ENCODE assay signal across 16 cellular contexts in genomic region chr5:65749221-65749844, GRCh38. TPM values are rescaled to one million over a fixed set of nuclear protein-coding genes. Genes with fewer than 3 reads are reported as not detected.
A peak's percentile ranks its signal among the peaks of the same experiment; 100 is the strongest.
DNase-seq lines count a peak whose midpoint lies in the region; ATAC-seq, FAIRE-seq and TF ChIP-seq lines count a peak whose summit lies in the region.
"Had no signal": no experiment of that assay in that cellular context is flagged by ENCODE, and none has a peak within 500 bp of the region (broad histone marks: within the 10 kb centered on the region; RNA-seq: fewer than 3 reads in every experiment).

No MANE protein-coding gene starts in this region.

- H3K79me2 ChIP-seq in HepG2 (ENCODE audit: insufficient read depth, low read length) = peaks cover 29% of the 10 kb centered on the region
- H3K79me2 ChIP-seq in neural progenitor cell (ENCODE audit: low read depth) = peaks cover 98% of the 10 kb centered on the region

- H3K9me3 Mint-ChIP-seq in activated CD4-positive, alpha-beta T cell treated with anti-CD3 and anti-CD28 coated beads, Interleukin-2, amount 10 ng/mL, durations not matched to agents 24 days and 14 days = no peaks in the 10 kb centered on the region
- no peaks in the 10 kb centered on the region for H3K9me3 Mint-ChIP-seq in activated CD4-positive, alpha-beta T cell treated with anti-CD3 and anti-CD28 coated beads for 36 hours (ENCODE audit: low read depth)
- H3K9me3 Mint-ChIP-seq in neural progenitor cell (peaks cover 10% of the 10 kb centered on the region), mesothelial cell of epicardium (peaks cover 10% of the 10 kb centered on the region)
- H3K9me3 Mint-ChIP-seq: CD4-positive, alpha-beta memory T cell had no signal

- H3K27ac ChIP-seq in HepG2 (ENCODE audit: extremely low read length, insufficient read depth, low read length) = peak overlapping the region; percentile 39
- H3K27ac ChIP-seq in neural progenitor cell = no peak overlapping the region
- H3K27ac ChIP-seq: 22Rv1, BLaER1 had no signal

- no peaks in the 10 kb centered on the region for H3K4me1 Mint-ChIP-seq in activated CD4-positive, alpha-beta T cell treated with anti-CD3 and anti-CD28 coated beads, Interleukin-2, amount 10 ng/mL, durations not matched to agents 24 days and 14 days
- no peaks in the 10 kb centered on the region for H3K4me1 Mint-ChIP-seq in activated CD4-positive, alpha-beta T cell treated with anti-CD3 and anti-CD28 coated beads for 36 hours
- H3K4me1 Mint-ChIP-seq in neural progenitor cell (no peaks in the 10 kb centered on the region), mesothelial cell of epicardium (peaks cover 9% of the 10 kb centered on the region)
- H3K4me1 Mint-ChIP-seq: CD14-positive monocyte; CD4-positive, alpha-beta memory T cell had no signal

- DNase-seq in activated CD4-positive, alpha-beta T cell treated with anti-CD3 and anti-CD28 coated beads, Interleukin-2, amount 10 ng/mL, durations not matched to agents 24 days and 14 days = peak; percentile 37
- no peak for DNase-seq in activated CD4-positive, alpha-beta T cell treated with anti-CD3 and anti-CD28 coated beads for 36 hours
- DNase-seq in HepG2 (ENCODE audit: low spot score) = no peak
- DNase-seq in neural progenitor cell (ENCODE audit: low spot score) = no peak
- no peak for DNase-seq in DMS153 treated with DMSO at 0.1 percent for 48 hours (lab: John Stamatoyannopoulos, UW; ENCODE audit: unreplicated experiment)
- no peak for DNase-seq in mesothelial cell of epicardium (ENCODE audit: low spot score in 2 of 2, unreplicated experiment in 2 of 2)
- DNase-seq: CD4-positive, alpha-beta memory T cell; DMS153; DMS79 treated with DMSO at 0.1 percent for 48 hours; GF-D8 had no signal

- H3K27me3 Mint-ChIP-seq in activated CD4-positive, alpha-beta T cell treated with anti-CD3 and anti-CD28 coated beads, Interleukin-2, amount 10 ng/mL, durations not matched to agents 24 days and 14 days = no peaks in the 10 kb centered on the region
- no peaks in the 10 kb centered on the region for H3K27me3 Mint-ChIP-seq in activated CD4-positive, alpha-beta T cell treated with anti-CD3 and anti-CD28 coated beads for 36 hours
- H3K27me3 Mint-ChIP-seq in neural progenitor cell (ENCODE audit: insufficient read depth, low read depth) (no peaks in the 10 kb centered on the region), mesothelial cell of epicardium (ENCODE audit: low read depth) (no peaks in the 10 kb centered on the region)
- H3K27me3 Mint-ChIP-seq: CD4-positive, alpha-beta memory T cell had no signal

- FAIRE-seq in HepG2 (lab: Jason Lieb, UNC) = peak; percentile 43
- FAIRE-seq: H1 had no signal

- H3F3A ChIP-seq in neural progenitor cell (ENCODE audit: low read depth) = no peaks in the 10 kb centered on the region

- 0 out of 6 replicates have a peak overlapping the region, but pooled peaks of 1 of the 3 experiments have one; percentile 12 for H3K4me3 ChIP-seq in HepG2 (replicated peaks in 1 of 3; ENCODE audit: insufficient read depth in 1 of 3, low read depth in 2 of 3, low read length in 3 of 3)
- no peak overlapping the region for H3K4me3 ChIP-seq in neural progenitor cell
- H3K4me3 ChIP-seq: BLaER1, HAP-1 had no signal

- ATAC-seq in activated CD4-positive, alpha-beta T cell treated with anti-CD3 and anti-CD28 coated beads for 36 hours = no peak
- ATAC-seq in HepG2 (peak; percentile 80), HG02588 (IDR thresholded peaks at IDR 0.05; ENCODE audit: unreplicated experiment) (no peak)

- no peak overlapping the region for H3K9ac ChIP-seq in HepG2 (ENCODE audit: insufficient read depth, low read depth, low read length)
- H3K9ac ChIP-seq in neural progenitor cell = no peak overlapping the region
- H3K9ac ChIP-seq: BLaER1 had no signal

- H3K27ac Mint-ChIP-seq in activated CD4-positive, alpha-beta T cell treated with anti-CD3 and anti-CD28 coated beads, Interleukin-2, amount 10 ng/mL, durations not matched to agents 24 days and 14 days = no peak overlapping the region
- no peak overlapping the region for H3K27ac Mint-ChIP-seq in activated CD4-positive, alpha-beta T cell treated with anti-CD3 and anti-CD28 coated beads for 36 hours
- H3K27ac Mint-ChIP-seq in neural progenitor cell (peak overlapping the region; percentile 3), mesothelial cell of epicardium (no peak overlapping the region)
- H3K27ac Mint-ChIP-seq: CD4-positive, alpha-beta memory T cell had no signal

- H3K36me3 ChIP-seq in HepG2 (replicated peaks in 1 of 2; ENCODE audit: control insufficient read depth in 1 of 2, insufficient read depth in 2 of 2, low read length in 2 of 2) (no peaks in the 10 kb centered on the region), neural progenitor cell (no peaks in the 10 kb centered on the region)
- H3K36me3 ChIP-seq: HAP-1 had no signal

- H2AFZ ChIP-seq in HepG2 (ENCODE audit: low read length) = no peak overlapping the region
- H2AFZ ChIP-seq in neural progenitor cell (replicated peaks) = no peak overlapping the region

- peaks cover 2% of the 10 kb centered on the region for H3K36me3 Mint-ChIP-seq in activated CD4-positive, alpha-beta T cell treated with anti-CD3 and anti-CD28 coated beads, Interleukin-2, amount 10 ng/mL, durations not matched to agents 24 days and 14 days (ENCODE audit: low read depth)
- H3K36me3 Mint-ChIP-seq in activated CD4-positive, alpha-beta T cell treated with anti-CD3 and anti-CD28 coated beads for 36 hours (ENCODE audit: low read depth) = peaks cover 5% of the 10 kb centered on the region
- H3K36me3 Mint-ChIP-seq in neural progenitor cell = peaks cover 12% of the 10 kb centered on the region
- H3K36me3 Mint-ChIP-seq in mesothelial cell of epicardium = peaks cover 15% of the 10 kb centered on the region
- H3K36me3 Mint-ChIP-seq: CD4-positive, alpha-beta memory T cell had no signal

- TF ChIP-seq CTCF in HepG2 (CRISPR knock-in tag; IDR thresholded peaks at IDR 0.05) (no peak), neural progenitor cell (IDR thresholded peaks at IDR 0.05) (no peak), mesothelial cell of epicardium (IDR thresholded peaks at IDR 0.05; ENCODE audit: unreplicated experiment) (no peak)

- no peak for TF ChIP-seq EP300 in HepG2 (IDR thresholded peaks at IDR 0.05; ENCODE audit: low read depth in 2 of 2, low read length in 2 of 2)
- no peak for TF ChIP-seq EP300 in HepG2 (CRISPR knock-in tag; IDR thresholded peaks at IDR 0.05; ENCODE audit: borderline replicate concordance)

- no peak overlapping the region for H3K4me3 Mint-ChIP-seq in activated CD4-positive, alpha-beta T cell treated with anti-CD3 and anti-CD28 coated beads, Interleukin-2, amount 10 ng/mL, durations not matched to agents 24 days and 14 days
- H3K4me3 Mint-ChIP-seq in activated CD4-positive, alpha-beta T cell treated with anti-CD3 and anti-CD28 coated beads for 36 hours = no peak overlapping the region
- H3K4me3 Mint-ChIP-seq in neural progenitor cell = no peak overlapping the region
- no peak overlapping the region for H3K4me3 Mint-ChIP-seq in mesothelial cell of epicardium
- H3K4me3 Mint-ChIP-seq: CD14-positive monocyte; CD4-positive, alpha-beta memory T cell had no signal

- H3K27me3 ChIP-seq in HepG2 (ENCODE audit: control insufficient read depth in 1 of 2, insufficient read depth in 2 of 2, low read length in 2 of 2) (no peaks in the 10 kb centered on the region), neural progenitor cell (no peaks in the 10 kb centered on the region)
- H3K27me3 ChIP-seq: BLaER1 had no signal

- H4K20me1 ChIP-seq in HepG2 (ENCODE audit: insufficient read depth, low read length) (no peaks in the 10 kb centered on the region; the same call in 1 of the 2 replicates), neural progenitor cell (ENCODE audit: low read depth) (peaks cover 16% of the 10 kb centered on the region)

- POLR2A ChIA-PET in activated CD4-positive, alpha-beta T cell treated with anti-CD3 and anti-CD28 coated beads for 36 hours (lab: Charles Lee) = no interaction called here
- POLR2A ChIA-PET in HepG2 (lab: Yijun Ruan, JAX) = no interaction called here

- intact Hi-C loops in activated CD4-positive, alpha-beta T cell treated with anti-CD3 and anti-CD28 coated beads, Interleukin-2, amount 10 ng/mL, durations not matched to agents 24 days and 14 days (cut with micrococcal nuclease) = no loop called here
- intact Hi-C loops in activated CD4-positive, alpha-beta T cell treated with anti-CD3 and anti-CD28 coated beads for 36 hours (cut with DNase I, micrococcal nuclease) = no loop called here
- intact Hi-C loops in HepG2 (cut with micrococcal nuclease; ENCODE audit: unreplicated experiment) = no loop called here

- no peaks in the 10 kb centered on the region for H3K9me3 ChIP-seq in HepG2 (ENCODE audit: low read length)
- no peaks in the 10 kb centered on the region for H3K9me3 ChIP-seq in neural progenitor cell (ENCODE audit: low read depth)
- H3K9me3 ChIP-seq: HAP-1 had no signal

- no peak for TF ChIP-seq POLR2A in HepG2 (IDR thresholded peaks at IDR 0.05; ENCODE audit: insufficient read depth in 1 of 2, low read depth in 2 of 2, low read length in 2 of 2)

- H3K4me1 ChIP-seq in HepG2 (ENCODE audit: insufficient read depth, low read length) = peaks cover 45% of the 10 kb centered on the region
- H3K4me1 ChIP-seq in neural progenitor cell = no peaks in the 10 kb centered on the region
- H3K4me1 ChIP-seq: BLaER1 had no signal

- H3K4me2 ChIP-seq in HepG2 (ENCODE audit: low read depth, low read length) = peak overlapping the region; percentile 42
- H3K4me2 ChIP-seq in neural progenitor cell = no peak overlapping the region
- H3K4me2 ChIP-seq: BLaER1 had no signal

- CTCF ChIA-PET in activated CD4-positive, alpha-beta T cell treated with anti-CD3 and anti-CD28 coated beads for 36 hours (lab: Charles Lee) = no interaction called here
- CTCF ChIA-PET in HepG2 (lab: Yijun Ruan, JAX; ENCODE audit: low intra/inter-chr PET ratio, low total read pairs) = no interaction called here

- no TSS peak for BruUV-seq in HepG2 (replicated peaks; lab: Mats Ljungman, UMichigan)

- 4% methylated on average over 1 of the region's 1 CpG for WGBS in HepG2 (ENCODE audit: low lambda C conversion rate)

- in situ Hi-C loops in HepG2 (cut with HindIII; ENCODE audit: extremely low pct_ligation_motif_present, low pct_unique_long_range_greater_than_20kb) = no loop called here

- TF ChIP-seq RAD21 in HepG2 (CRISPR knock-in tag; IDR thresholded peaks at IDR 0.05) = no peak

RNA-seq across cellular contexts. Expression of gene NLN, which starts 27.3 kb away (rescaled TPM):
- 28.0 and 30.7 TPM in 2 replicates for total RNA-seq in activated CD4-positive, alpha-beta T cell treated with anti-CD3 and anti-CD28 coated beads, Interleukin-2, amount 10 ng/mL, durations not matched to agents 24 days and 14 days
- 10 to 100 TPM; 30.9 to 33.8 TPM for total RNA-seq in activated CD4-positive, alpha-beta T cell treated with anti-CD3 and anti-CD28 coated beads for 36 hours
- total RNA-seq in HepG2 (2016; rRNA removed; fragmentation: Illumina TruSeq; extraction: Trizol) (36.7 and 62.9 TPM in 2 replicates), neural progenitor cell (ENCODE audit: low replicate concordance) (78.6 and 94.3 TPM in 2 replicates), mesothelial cell of epicardium (42.5 to 43.4 TPM (median 42.8 TPM) in 3 replicates)
- 10.4 and 10.8 TPM in 2 replicates for total RNA-seq in HepG2 (2016; cell fraction: cytosol; rRNA removed; fragmentation: Illumina TruSeq; extraction: Trizol; ENCODE audit: low read depth)
- 36.0 and 61.2 TPM in 2 replicates for total RNA-seq in HepG2 (2016; cell fraction: insoluble cytoplasmic fraction; rRNA removed; fragmentation: Illumina TruSeq; extraction: Trizol)
- 22.8 and 25.1 TPM in 2 replicates for total RNA-seq in HepG2 (2016; cell fraction: membrane; rRNA removed; fragmentation: Illumina TruSeq; extraction: Trizol)
- total RNA-seq in HepG2 (2016; cell fraction: nucleus; rRNA removed; fragmentation: Illumina TruSeq; extraction: Trizol) = 21.0 TPM in 2 replicates
- polyA plus RNA-seq in HepG2 (2011; rRNA removed) = 10.5 and 11.9 TPM in 2 replicates
- polyA plus RNA-seq in HepG2 (2011; cell fraction: cytosol; rRNA removed) = 10.6 and 14.3 TPM in 2 replicates
- polyA plus RNA-seq in HepG2 (2011; cell fraction: nucleus; rRNA removed) = 3.8 and 4.8 TPM in 2 replicates
- polyA plus RNA-seq in HepG2 (2012) = 19.4 and 26.2 TPM in 2 replicates
- polyA plus RNA-seq in HepG2 (2016; cell fraction: cytosol; fragmentation: Illumina TruSeq; extraction: Trizol; ENCODE audit: low read depth) = 4.4 TPM in 2 replicates
- polyA plus RNA-seq in HepG2 (2016; cell fraction: insoluble cytoplasmic fraction; fragmentation: Illumina TruSeq; extraction: Trizol; ENCODE audit: low read depth) = 47.9 and 54.1 TPM in 2 replicates
- 9.7 and 11.0 TPM in 2 replicates for polyA plus RNA-seq in HepG2 (2016; cell fraction: membrane; fragmentation: Illumina TruSeq; extraction: Trizol; ENCODE audit: low read depth)
- polyA plus RNA-seq in HepG2 (2016; cell fraction: nucleus; fragmentation: Illumina TruSeq; extraction: Trizol; ENCODE audit: insufficient read depth, low read depth) = 15.5 and 19.2 TPM in 2 replicates
- polyA minus RNA-seq in HepG2 (2011; rRNA and poly(A)+ RNA removed; ENCODE audit: low replicate concordance) = 32.5 and 40.0 TPM in 2 replicates
- 16.7 and 17.7 TPM in 2 replicates for polyA minus RNA-seq in HepG2 (2011; cell fraction: cytosol; rRNA and poly(A)+ RNA removed)
- 22.9 and 28.3 TPM in 2 replicates for polyA minus RNA-seq in HepG2 (2011; cell fraction: nucleus; rRNA and poly(A)+ RNA removed)

RNA-seq across cellular contexts. Expression of gene SGTB, which starts 27.4 kb away (rescaled TPM):
- total RNA-seq in activated CD4-positive, alpha-beta T cell treated with anti-CD3 and anti-CD28 coated beads, Interleukin-2, amount 10 ng/mL, durations not matched to agents 24 days and 14 days = 10.0 and 10.3 TPM in 2 replicates
- total RNA-seq in activated CD4-positive, alpha-beta T cell treated with anti-CD3 and anti-CD28 coated beads for 36 hours = 10 to 100 TPM; 18.0 TPM
- total RNA-seq in HepG2 (2016; rRNA removed; fragmentation: Illumina TruSeq; extraction: Trizol) = 11.2 and 13.9 TPM in 2 replicates
- 1.2 and 2.0 TPM in 2 replicates for total RNA-seq in HepG2 (2016; cell fraction: cytosol; rRNA removed; fragmentation: Illumina TruSeq; extraction: Trizol; ENCODE audit: low read depth)
- 10.8 and 14.4 TPM in 2 replicates for total RNA-seq in HepG2 (2016; cell fraction: insoluble cytoplasmic fraction; rRNA removed; fragmentation: Illumina TruSeq; extraction: Trizol)
- total RNA-seq in HepG2 (2016; cell fraction: membrane; rRNA removed; fragmentation: Illumina TruSeq; extraction: Trizol) = 4.7 and 6.4 TPM in 2 replicates
- total RNA-seq in HepG2 (2016; cell fraction: nucleus; rRNA removed; fragmentation: Illumina TruSeq; extraction: Trizol) = 5.5 and 8.0 TPM in 2 replicates
- 3.3 and 5.2 TPM in 2 replicates for polyA plus RNA-seq in HepG2 (2011; rRNA removed)
- polyA plus RNA-seq in HepG2 (2011; cell fraction: cytosol; rRNA removed) = 2.0 and 2.7 TPM in 2 replicates
- 2.8 and 3.1 TPM in 2 replicates for polyA plus RNA-seq in HepG2 (2011; cell fraction: nucleus; rRNA removed)
- 8.1 and 9.0 TPM in 2 replicates for polyA plus RNA-seq in HepG2 (2012)
- 2.0 and 2.4 TPM in 2 replicates for polyA plus RNA-seq in HepG2 (2016; cell fraction: cytosol; fragmentation: Illumina TruSeq; extraction: Trizol; ENCODE audit: low read depth)
- 11.6 and 13.5 TPM in 2 replicates for polyA plus RNA-seq in HepG2 (2016; cell fraction: insoluble cytoplasmic fraction; fragmentation: Illumina TruSeq; extraction: Trizol; ENCODE audit: low read depth)
- polyA plus RNA-seq in HepG2 (2016; cell fraction: membrane; fragmentation: Illumina TruSeq; extraction: Trizol; ENCODE audit: low read depth) = 2.3 and 3.1 TPM in 2 replicates
- polyA plus RNA-seq in HepG2 (2016; cell fraction: nucleus; fragmentation: Illumina TruSeq; extraction: Trizol; ENCODE audit: insufficient read depth, low read depth) = 7.4 and 8.2 TPM in 2 replicates
- polyA minus RNA-seq in HepG2 (2011; rRNA and poly(A)+ RNA removed; ENCODE audit: low replicate concordance) = 1.6 TPM in 2 replicates
- 4.6 and 5.3 TPM in 2 replicates for polyA minus RNA-seq in HepG2 (2011; cell fraction: cytosol; rRNA and poly(A)+ RNA removed)
- polyA minus RNA-seq in HepG2 (2011; cell fraction: nucleus; rRNA and poly(A)+ RNA removed) = 9.0 TPM in 2 replicates
- 5.5 and 6.8 TPM in 2 replicates for total RNA-seq in neural progenitor cell (ENCODE audit: low replicate concordance)
- total RNA-seq in mesothelial cell of epicardium = 6.4 to 9.4 TPM (median 8.6 TPM) in 3 replicates
